ENCODE assay signal across 1 cellular context in the genomic region with DNA sequence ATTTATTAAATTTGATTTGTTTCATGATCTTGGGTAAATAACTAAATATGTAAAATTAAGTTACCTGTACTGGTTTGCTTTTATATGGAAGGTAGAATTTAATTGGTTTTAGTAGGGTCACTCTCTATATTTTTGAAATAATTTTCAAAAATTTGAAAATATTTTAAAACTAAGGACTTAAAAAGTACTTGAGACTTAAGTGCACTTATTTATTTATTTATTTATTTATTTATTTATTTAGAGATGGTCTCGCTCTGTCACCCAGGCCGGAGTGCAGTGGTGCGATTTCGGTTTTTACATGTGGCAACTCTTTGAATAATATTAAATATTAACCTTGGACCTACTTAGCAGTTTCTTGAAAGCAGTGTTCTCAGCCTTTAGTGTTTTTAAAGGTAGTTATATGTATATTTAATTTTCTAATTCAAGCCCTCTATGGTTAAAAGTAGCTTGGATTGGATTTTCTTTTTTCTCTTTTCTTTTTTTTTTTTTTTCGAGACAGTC.
TF ChIP-seq lines count a peak whose summit lies in the region.

No MANE protein-coding gene starts in this region.

TF ChIP-seq in HepG2, 621 proteins besides CTCF, POLR2A, EP300 and RAD21:
- TF ChIP-seq, protein P1, sequence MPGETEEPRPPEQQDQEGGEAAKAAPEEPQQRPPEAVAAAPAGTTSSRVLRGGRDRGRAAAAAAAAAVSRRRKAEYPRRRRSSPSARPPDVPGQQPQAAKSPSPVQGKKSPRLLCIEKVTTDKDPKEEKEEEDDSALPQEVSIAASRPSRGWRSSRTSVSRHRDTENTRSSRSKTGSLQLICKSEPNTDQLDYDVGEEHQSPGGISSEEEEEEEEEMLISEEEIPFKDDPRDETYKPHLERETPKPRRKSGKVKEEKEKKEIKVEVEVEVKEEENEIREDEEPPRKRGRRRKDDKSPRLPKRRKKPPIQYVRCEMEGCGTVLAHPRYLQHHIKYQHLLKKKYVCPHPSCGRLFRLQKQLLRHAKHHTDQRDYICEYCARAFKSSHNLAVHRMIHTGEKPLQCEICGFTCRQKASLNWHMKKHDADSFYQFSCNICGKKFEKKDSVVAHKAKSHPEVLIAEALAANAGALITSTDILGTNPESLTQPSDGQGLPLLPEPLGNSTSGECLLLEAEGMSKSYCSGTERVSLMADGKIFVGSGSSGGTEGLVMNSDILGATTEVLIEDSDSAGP (CRISPR knock-in tag; IDR thresholded peaks at IDR 0.05; ENCODE audit: borderline replicate concordance): no peak
- TF ChIP-seq, protein P2, sequence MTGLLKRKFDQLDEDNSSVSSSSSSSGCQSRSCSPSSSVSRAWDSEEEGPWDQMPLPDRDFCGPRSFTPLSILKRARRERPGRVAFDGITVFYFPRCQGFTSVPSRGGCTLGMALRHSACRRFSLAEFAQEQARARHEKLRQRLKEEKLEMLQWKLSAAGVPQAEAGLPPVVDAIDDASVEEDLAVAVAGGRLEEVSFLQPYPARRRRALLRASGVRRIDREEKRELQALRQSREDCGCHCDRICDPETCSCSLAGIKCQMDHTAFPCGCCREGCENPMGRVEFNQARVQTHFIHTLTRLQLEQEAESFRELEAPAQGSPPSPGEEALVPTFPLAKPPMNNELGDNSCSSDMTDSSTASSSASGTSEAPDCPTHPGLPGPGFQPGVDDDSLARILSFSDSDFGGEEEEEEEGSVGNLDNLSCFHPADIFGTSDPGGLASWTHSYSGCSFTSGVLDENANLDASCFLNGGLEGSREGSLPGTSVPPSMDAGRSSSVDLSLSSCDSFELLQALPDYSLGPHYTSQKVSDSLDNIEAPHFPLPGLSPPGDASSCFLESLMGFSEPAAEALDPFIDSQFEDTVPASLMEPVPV (CRISPR knock-in tag; IDR thresholded peaks at IDR 0.05): no peak
- no peak for TF ChIP-seq ZNF431 (CRISPR knock-in tag; IDR thresholded peaks at IDR 0.05; ENCODE audit: borderline replicate concordance, low read depth)
- no peak for TF ChIP-seq ZNF709 (CRISPR knock-in tag; IDR thresholded peaks at IDR 0.05)
- no peak for TF ChIP-seq CC2D1A (CRISPR knock-in tag; IDR thresholded peaks at IDR 0.05)
- TF ChIP-seq, protein P3, sequence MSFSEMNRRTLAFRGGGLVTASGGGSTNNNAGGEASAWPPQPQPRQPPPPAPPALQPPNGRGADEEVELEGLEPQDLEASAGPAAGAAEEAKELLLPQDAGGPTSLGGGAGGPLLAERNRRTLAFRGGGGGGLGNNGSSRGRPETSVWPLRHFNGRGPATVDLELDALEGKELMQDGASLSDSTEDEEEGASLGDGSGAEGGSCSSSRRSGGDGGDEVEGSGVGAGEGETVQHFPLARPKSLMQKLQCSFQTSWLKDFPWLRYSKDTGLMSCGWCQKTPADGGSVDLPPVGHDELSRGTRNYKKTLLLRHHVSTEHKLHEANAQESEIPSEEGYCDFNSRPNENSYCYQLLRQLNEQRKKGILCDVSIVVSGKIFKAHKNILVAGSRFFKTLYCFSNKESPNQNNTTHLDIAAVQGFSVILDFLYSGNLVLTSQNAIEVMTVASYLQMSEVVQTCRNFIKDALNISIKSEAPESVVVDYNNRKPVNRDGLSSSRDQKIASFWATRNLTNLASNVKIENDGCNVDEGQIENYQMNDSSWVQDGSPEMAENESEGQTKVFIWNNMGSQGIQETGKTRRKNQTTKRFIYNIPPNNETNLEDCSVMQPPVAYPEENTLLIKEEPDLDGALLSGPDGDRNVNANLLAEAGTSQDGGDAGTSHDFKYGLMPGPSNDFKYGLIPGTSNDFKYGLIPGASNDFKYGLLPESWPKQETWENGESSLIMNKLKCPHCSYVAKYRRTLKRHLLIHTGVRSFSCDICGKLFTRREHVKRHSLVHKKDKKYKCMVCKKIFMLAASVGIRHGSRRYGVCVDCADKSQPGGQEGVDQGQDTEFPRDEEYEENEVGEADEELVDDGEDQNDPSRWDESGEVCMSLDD (CRISPR knock-in tag; IDR thresholded peaks at IDR 0.05; ENCODE audit: borderline replicate concordance): no peak
- TF ChIP-seq ZNF691 (CRISPR knock-in tag; IDR thresholded peaks at IDR 0.05; ENCODE audit: borderline replicate concordance, low read depth): no peak
- no peak for TF ChIP-seq JUNB (CRISPR knock-in tag; IDR thresholded peaks at IDR 0.05; ENCODE audit: borderline replicate concordance)
- no peak for TF ChIP-seq ZBTB7A (CRISPR knock-in tag; IDR thresholded peaks at IDR 0.05)
- no peak for TF ChIP-seq MTF1 (CRISPR knock-in tag; IDR thresholded peaks at IDR 0.05)
- TF ChIP-seq REL (CRISPR knock-in tag; conservative IDR thresholded peaks at IDR 0.05): no peak
- TF ChIP-seq PITX1 (CRISPR knock-in tag; IDR thresholded peaks at IDR 0.05): no peak
